In genomic region chr15:92665100-92665555, GRCh38 we compare ENCODE assay signal across 11 cellular contexts. TPM values are rescaled to one million over a fixed set of nuclear protein-coding genes. Genes with fewer than 3 reads are reported as not detected.
A peak's percentile ranks its signal among the peaks of the same experiment; 100 is the strongest.
DNase-seq lines count a peak whose midpoint lies in the region; ATAC-seq and TF ChIP-seq lines count a peak whose summit lies in the region.
"Had no signal": no experiment of that assay in that cellular context is flagged by ENCODE, and none has a peak within 500 bp of the region (broad histone marks: within the 10 kb centered on the region; RNA-seq: fewer than 3 reads in every experiment).

No MANE protein-coding gene starts in this region.

- H3K4me1 ChIP-seq in Caco-2: peaks cover 80% of the 10 kb centered on the region
- H3K4me1 ChIP-seq in OCI-LY3 (ENCODE audit: low read length): peaks cover 21% of the 10 kb centered on the region
- no peaks in the 10 kb centered on the region for H3K4me1 ChIP-seq in osteoblast (ENCODE audit: insufficient read depth, low read length)

- H3K4me3 Mint-ChIP-seq in Caco-2 (ENCODE audit: unreplicated experiment): peak overlapping the region; percentile 25
- H3K4me3 Mint-ChIP-seq: activated naive CD8-positive, alpha-beta T cell treated with anti-CD3 and anti-CD28 coated beads, Interleukin-2, amount 10 ng/mL, durations not matched to agents 7 days and 5 days had no signal

- ATAC-seq in HG02763 (IDR thresholded peaks at IDR 0.05; ENCODE audit: unreplicated experiment): no peak

- H3K79me2 ChIP-seq in OCI-LY3 (ENCODE audit: low read length) (no peaks in the 10 kb centered on the region), osteoblast (ENCODE audit: insufficient read depth, low read length) (no peaks in the 10 kb centered on the region)

- H3K27ac ChIP-seq in OCI-LY3 (ENCODE audit: low read length) (no peak overlapping the region), osteoblast (ENCODE audit: low read depth, low read length) (no peak overlapping the region)

- no peak for TF ChIP-seq POLR2A in erythroblast (IDR thresholded peaks at IDR 0.05; ENCODE audit: low read length)

- no peaks in the 10 kb centered on the region for H3K27me3 ChIP-seq in Caco-2 (replicated peaks; ENCODE audit: control insufficient read depth, insufficient read depth, low read length)
- H3K27me3 ChIP-seq in OCI-LY3 (ENCODE audit: low read depth, low read length): peaks cover 19% of the 10 kb centered on the region
- no peaks in the 10 kb centered on the region for H3K27me3 ChIP-seq in osteoblast (ENCODE audit: insufficient read depth, low read length)
- H3K27me3 ChIP-seq in MG63: no peaks in the 10 kb centered on the region

- H2AFZ ChIP-seq in OCI-LY3 (ENCODE audit: low read depth, low read length) (no peak overlapping the region; the same call in 1 of the 2 replicates), osteoblast (ENCODE audit: low read length) (peak overlapping the region; percentile 29)

- BruUV-seq in Caco-2 (replicated peaks; lab: Mats Ljungman, UMichigan): no TSS peak

- H3K4me1 Mint-ChIP-seq in Caco-2 (ENCODE audit: low read depth, unreplicated experiment): peaks cover 56% of the 10 kb centered on the region
- H3K4me1 Mint-ChIP-seq: activated naive CD8-positive, alpha-beta T cell treated with anti-CD3 and anti-CD28 coated beads, Interleukin-2, amount 10 ng/mL, durations not matched to agents 7 days and 5 days had no signal

- intact Hi-C loops in Caco-2 (cut with micrococcal nuclease; ENCODE audit: unreplicated experiment): loop anchor here (2.0 to 5.0 kb wide), 4 partner anchors 48 to 237 kb away; partner anchors contain the start of gene CHD2

- H3K27me3 Mint-ChIP-seq in Caco-2 (ENCODE audit: insufficient read depth, unreplicated experiment): no peaks in the 10 kb centered on the region

- H3K36me3 ChIP-seq in Caco-2 (ENCODE audit: control insufficient read depth, insufficient read depth, low read length) (no peaks in the 10 kb centered on the region), OCI-LY3 (replicated peaks; ENCODE audit: low read depth, low read length) (no peaks in the 10 kb centered on the region), osteoblast (ENCODE audit: insufficient read depth, low read length) (no peaks in the 10 kb centered on the region), MG63 (no peaks in the 10 kb centered on the region)

- no peak overlapping the region for H3K9ac ChIP-seq in OCI-LY3 (ENCODE audit: low read length)

- no peak overlapping the region for H3K4me3 ChIP-seq in Caco-2 (ENCODE audit: low read depth, low read length)
- H3K4me3 ChIP-seq in OCI-LY3 (ENCODE audit: low read length): peak overlapping the region; percentile 1; the same call in 1 of the 2 replicates
- no peak overlapping the region for H3K4me3 ChIP-seq in fibroblast of pulmonary artery (replicated peaks; ENCODE audit: low read depth, low read length)
- no peak overlapping the region for H3K4me3 ChIP-seq in osteoblast (ENCODE audit: insufficient read depth, low read length)
- H3K4me3 ChIP-seq in MG63: no peak overlapping the region

- no peaks in the 10 kb centered on the region for H3K9me3 ChIP-seq in Caco-2
- no peaks in the 10 kb centered on the region for H3K9me3 ChIP-seq in OCI-LY3 (ENCODE audit: insufficient read depth, low read length)
- H3K9me3 ChIP-seq in osteoblast (ENCODE audit: low read depth, low read length): no peaks in the 10 kb centered on the region
- H3K9me3 ChIP-seq in MG63: no peaks in the 10 kb centered on the region

- H3K27ac Mint-ChIP-seq in Caco-2 (ENCODE audit: unreplicated experiment): peak overlapping the region; percentile 44
- H3K27ac Mint-ChIP-seq: activated naive CD8-positive, alpha-beta T cell treated with anti-CD3 and anti-CD28 coated beads, Interleukin-2, amount 10 ng/mL, durations not matched to agents 7 days and 5 days; progenitor cell of endocrine pancreas had no signal

- peaks cover 5% of the 10 kb centered on the region for H3K36me3 Mint-ChIP-seq in Caco-2 (ENCODE audit: insufficient read depth, unreplicated experiment)
- H3K36me3 Mint-ChIP-seq: activated naive CD8-positive, alpha-beta T cell treated with anti-CD3 and anti-CD28 coated beads, Interleukin-2, amount 10 ng/mL, durations not matched to agents 7 days and 5 days had no signal

- CTCF ChIA-PET in Caco-2 (lab: Charles Lee): interaction anchor here (1.1 kb wide), 1 partner anchor 10 kb away, joined by 5 read pairs; the partner anchor contains the start of gene FAM174B

- H3K4me2 ChIP-seq in OCI-LY3 (ENCODE audit: low read length) (peak overlapping the region; percentile 43), osteoblast (ENCODE audit: insufficient read depth, low read length) (peak overlapping the region; percentile 24)

- H3K9me3 Mint-ChIP-seq in Caco-2 (ENCODE audit: unreplicated experiment): no peaks in the 10 kb centered on the region
- H3K9me3 Mint-ChIP-seq: activated naive CD8-positive, alpha-beta T cell treated with anti-CD3 and anti-CD28 coated beads, Interleukin-2, amount 10 ng/mL, durations not matched to agents 7 days and 5 days had no signal

- DNase-seq in Caco-2 (no peak), fibroblast of pulmonary artery (ENCODE audit: low read depth) (peak; percentile 90), osteoblast (ENCODE audit: insufficient read length, low spot score, missing footprints) (no peak), erythroblast (lab: John Stamatoyannopoulos, UW) (no peak), UCSD-AML1 (lab: John Stamatoyannopoulos, UW; ENCODE audit: unreplicated experiment) (no peak), MG63 (no peak)
- DNase-seq: activated naive CD8-positive, alpha-beta T cell treated with anti-CD3 and anti-CD28 coated beads, Interleukin-2, amount 10 ng/mL, durations not matched to agents 7 days and 5 days; NCI-H69 had no signal

- TF ChIP-seq CTCF in Caco-2 (IDR thresholded peaks at IDR 0.05; ENCODE audit: insufficient read depth in 1 of 2, low read depth in 1 of 2, low read length in 1 of 2, severe bottlenecking in 1 of 2, unreplicated experiment in 1 of 2) (no peak), OCI-LY3 (IDR thresholded peaks at IDR 0.05; ENCODE audit: low read depth, low read length) (no peak), fibroblast of pulmonary artery (IDR thresholded peaks at IDR 0.05; ENCODE audit: low read length, missing control alignments) (no peak), osteoblast (IDR thresholded peaks at IDR 0.05; ENCODE audit: extremely low read depth, low read depth, low read length) (no peak)

- H4K20me1 ChIP-seq in OCI-LY3 (ENCODE audit: insufficient read depth, low read length) (no peaks in the 10 kb centered on the region), osteoblast (ENCODE audit: insufficient read depth, low read length) (no peaks in the 10 kb centered on the region)

- POLR2A ChIA-PET in Caco-2 (lab: Charles Lee): no interaction called here

RNA-seq across cellular contexts. Expression of gene FAM174B, which starts 9.6 kb away (rescaled TPM):
- total RNA-seq in Caco-2 (2022) (79.4 and 87.5 TPM in 2 replicates), osteoblast (2.1 and 5.1 TPM in 2 replicates)
- 3.0 and 5.5 TPM in 2 replicates for total RNA-seq in MG63 (2014; rRNA removed; shearing (Covaris generic); ENCODE audit: low replicate concordance)

Comparison
In these comparisons a context has a peak if more than half of its experiments do, and no peak if none do; other contexts are left out.
1. RNA of gene FAM174B, which starts 9.6 kb away (total RNA-seq): 79.4 to 87.5 TPM in Caco-2; 3.0 to 5.5 TPM in MG63 and 2.1 to 5.1 TPM in osteoblast; every median in the first group is over 10 times any median in the second.